In genomic region chr7:41911792-41912191, GRCh38 we compare ENCODE assay signal across 14 cellular contexts.
DNase-seq lines count a peak whose midpoint lies in the region; ATAC-seq and TF ChIP-seq lines count a peak whose summit lies in the region.
"Had no signal": no experiment of that assay in that cellular context is flagged by ENCODE, and none has a peak within 500 bp of the region (broad histone marks: within the 10 kb centered on the region; RNA-seq: fewer than 3 reads in every experiment).

No MANE protein-coding gene starts in this region.

- H3K36me3 ChIP-seq in skeletal muscle satellite cell (ENCODE audit: insufficient read depth, low read length) (no peaks in the 10 kb centered on the region), tibial nerve (no peaks in the 10 kb centered on the region)

- H3K4me1 ChIP-seq in skeletal muscle satellite cell (ENCODE audit: control insufficient read depth, insufficient read depth, low read length) (peaks cover 45% of the 10 kb centered on the region), tibial nerve (peaks cover 0 to 13% (median 0%) of the 10 kb centered on the region in 4 donors)

- TF ChIP-seq CTCF in fibroblast of mammary gland (conservative IDR thresholded peaks at IDR 0.05; ENCODE audit: control insufficient read depth, insufficient read depth, low read depth, low read length) (no peak), tibial nerve (IDR thresholded peaks at IDR 0.05) (no peak)

- TF ChIP-seq EP300 in tibial nerve (IDR thresholded peaks at IDR 0.05): no peak

- H3K4me3 ChIP-seq in fibroblast of mammary gland (ENCODE audit: control insufficient read depth, low read depth, low read length): no peak overlapping the region
- no peak overlapping the region for H3K4me3 ChIP-seq in skeletal muscle satellite cell (ENCODE audit: low read length)
- no peak overlapping the region for H3K4me3 ChIP-seq in tibial nerve
- H3K4me3 ChIP-seq: smooth muscle cell had no signal

- no peak overlapping the region for H3K4me2 ChIP-seq in skeletal muscle satellite cell (ENCODE audit: low read length)
- H3K4me2 ChIP-seq: smooth muscle cell had no signal

- H3K27me3 ChIP-seq in skeletal muscle satellite cell (ENCODE audit: control insufficient read depth, insufficient read depth, low read length): no peaks in the 10 kb centered on the region
- no peaks in the 10 kb centered on the region for H3K27me3 ChIP-seq in tibial nerve

- peak; percentile 22 for DNase-seq in GM03348 (ENCODE audit: low spot score)
- peak; percentile 27 for DNase-seq in M059J (ENCODE audit: low read depth)
- DNase-seq in fibroblast of mammary gland (ENCODE audit: low read depth): peak; percentile 88
- no peak for DNase-seq in retina
- DNase-seq in tibial nerve (ENCODE audit: low spot score in 2 of 2): no peak
- DNase-seq: CD4-positive, alpha-beta T cell; Kasumi-1; NCI-H526 treated with DMSO at 0.1 percent for 48 hours; nucleus accumbens; substantia nigra had no signal

- H3K27ac ChIP-seq in tibial nerve: no peak overlapping the region

- no peak for TF ChIP-seq POLR2A in tibial nerve (IDR thresholded peaks at IDR 0.05)

- no peak for ATAC-seq in GM19324 (IDR thresholded peaks at IDR 0.05; ENCODE audit: low FRiP score, unreplicated experiment)
- ATAC-seq: Panc1 had no signal

- H3K9me3 ChIP-seq in skeletal muscle satellite cell (replicated peaks; ENCODE audit: low read length) (no peaks in the 10 kb centered on the region), tibial nerve (no peaks in the 10 kb centered on the region)

- 72 to 82% methylated on average over 2 of the region's 2 CpGs for WGBS in tibial nerve, 2 donors

- peak overlapping the region; percentile 39 for H3K9ac ChIP-seq in skeletal muscle satellite cell (ENCODE audit: low read depth, low read length)

Comparison
In these comparisons a context has a peak if more than half of its experiments do, and no peak if none do; other contexts are left out.
1. DNase-seq: peak in GM03348 (single experiment), M059J (single experiment) and fibroblast of mammary gland (single experiment); none in retina (single experiment) and tibial nerve (0 of 2).